In genomic region chr11:67647471-67647870, GRCh38 we compare ENCODE assay signal across 1 cellular context.
TF ChIP-seq lines count a peak whose summit lies in the region.

No MANE protein-coding gene starts in this region.

TF ChIP-seq in HEK293T, 16 proteins besides CTCF, POLR2A, EP300 and RAD21:
- no peak for TF ChIP-seq SP1 (IDR thresholded peaks at IDR 0.05)
- no peak for TF ChIP-seq L3MBTL2 (conservative IDR thresholded peaks at IDR 0.05)
- TF ChIP-seq FOXK2 (IDR thresholded peaks at IDR 0.05) = no peak
TF ChIP-seq in HEK293T: peak in this region for 0.
